In genomic region chr14:39025250-39025809, GRCh38 we compare ENCODE assay signal across 17 cellular contexts.
DNase-seq lines count a peak whose midpoint lies in the region; ATAC-seq, FAIRE-seq and TF ChIP-seq lines count a peak whose summit lies in the region.
"Had no signal": no experiment of that assay in that cellular context is flagged by ENCODE, and none has a peak within 500 bp of the region (broad histone marks: within the 10 kb centered on the region; RNA-seq: fewer than 3 reads in every experiment).

No MANE protein-coding gene starts in this region.

- no TSS peak for BruUV-seq in HepG2 (replicated peaks; lab: Mats Ljungman, UMichigan)

- H3K27me3 Mint-ChIP-seq in activated T-helper 1 cell treated with anti-CD3 and anti-CD28 coated beads, Interleukin-12 subunit alpha, Interleukin-12 subunit beta, Interleukin-2, Interleukin-4 antibody, amounts not matched to agents 30 ng/mL and 10 ng/mL and 1 ng/mL, durations not matched to agents 14 hours and 24 hours and 36 hours (ENCODE audit: insufficient read depth), result no peaks in the 10 kb centered on the region
- H3K27me3 Mint-ChIP-seq: CD4-positive, alpha-beta memory T cell had no signal

- WGBS in HepG2 (ENCODE audit: low lambda C conversion rate), result 4% methylated on average over 3 of the region's 3 CpGs

- FAIRE-seq in HepG2 (lab: Jason Lieb, UNC), result no peak
- FAIRE-seq: GM12892 had no signal

- H3K27me3 ChIP-seq in HepG2 (ENCODE audit: control insufficient read depth in 1 of 2, insufficient read depth in 2 of 2, low read length in 2 of 2) (no peaks in the 10 kb centered on the region), H7 (ENCODE audit: control insufficient read depth, insufficient read depth, low read length) (no peaks in the 10 kb centered on the region)

- H3K9ac ChIP-seq in HepG2 (ENCODE audit: insufficient read depth, low read depth, low read length), result peak overlapping the region; percentile 39
- H3K9ac ChIP-seq: SK-N-SH had no signal

- H3K9me3 ChIP-seq in HepG2 (ENCODE audit: low read length), result no peaks in the 10 kb centered on the region
- H3K9me3 ChIP-seq: SK-N-SH had no signal

- intact Hi-C loops in HepG2 (cut with micrococcal nuclease; ENCODE audit: unreplicated experiment), result loop anchor here (1.0 to 10.0 kb wide), 3 partner anchors 8 to 209 kb away; partner anchors contain the start of genes MIA2 and PNN
- intact Hi-C loops in activated T-helper 1 cell treated with anti-CD3 and anti-CD28 coated beads, Interleukin-12 subunit alpha, Interleukin-12 subunit beta, Interleukin-2, Interleukin-4 antibody, amounts not matched to agents 30 ng/mL and 10 ng/mL and 1 ng/mL, durations not matched to agents 14 hours and 24 hours and 36 hours (cut with micrococcal nuclease), result no loop called here

- POLR2A ChIA-PET in HepG2 (lab: Yijun Ruan, JAX), result interaction anchor here (0.9 to 3.8 kb wide), 12 partner anchors 9 to 1828 kb away, joined by 3 to 91 read pairs (median 4); partner anchors contain the start of genes GEMIN2, MIPOL1, PNN and SEC23A

- H3K4me1 ChIP-seq in HepG2 (ENCODE audit: insufficient read depth, low read length), result peaks cover 48% of the 10 kb centered on the region

- no peak overlapping the region for H3K27ac Mint-ChIP-seq in activated T-helper 1 cell treated with anti-CD3 and anti-CD28 coated beads, Interleukin-12 subunit alpha, Interleukin-12 subunit beta, Interleukin-2, Interleukin-4 antibody, amounts not matched to agents 30 ng/mL and 10 ng/mL and 1 ng/mL, durations not matched to agents 14 hours and 24 hours and 36 hours

- no peaks in the 10 kb centered on the region for H3K9me3 Mint-ChIP-seq in activated T-helper 1 cell treated with anti-CD3 and anti-CD28 coated beads, Interleukin-12 subunit alpha, Interleukin-12 subunit beta, Interleukin-2, Interleukin-4 antibody, amounts not matched to agents 30 ng/mL and 10 ng/mL and 1 ng/mL, durations not matched to agents 14 hours and 24 hours and 36 hours

- DNase-seq in DMS 273 (lab: John Stamatoyannopoulos, UW; ENCODE audit: unreplicated experiment), result peak; percentile 20
- no peak for DNase-seq in DMS 273 treated with DMSO at 0.1 percent for 48 hours (lab: John Stamatoyannopoulos, UW)
- peak; percentile 22 for DNase-seq in NCI-H69 (lab: John Stamatoyannopoulos, UW)
- DNase-seq in HepG2 (ENCODE audit: low spot score), result peak; percentile 59
- no peak for DNase-seq in SKM-1 treated with dmso at 0.1 percent for 144 hours (lab: John Stamatoyannopoulos, UW; ENCODE audit: unreplicated experiment)
- DNase-seq in activated T-helper 1 cell treated with anti-CD3 and anti-CD28 coated beads, Interleukin-12 subunit alpha, Interleukin-12 subunit beta, Interleukin-2, Interleukin-4 antibody, amounts not matched to agents 30 ng/mL and 10 ng/mL and 1 ng/mL, durations not matched to agents 14 hours and 24 hours and 36 hours (ENCODE audit: low spot score), result no peak
- no peak for DNase-seq in H7
- DNase-seq: 8988T; CD4-positive, alpha-beta memory T cell; GOT3; NCI-H1048; NCI-H187; Right ventricle myocardium superior; SK-N-SH had no signal

- H2AFZ ChIP-seq in HepG2 (ENCODE audit: low read length), result no peak overlapping the region

- TF ChIP-seq EP300 in HepG2 (IDR thresholded peaks at IDR 0.05; ENCODE audit: low read depth in 2 of 2, low read length in 2 of 2) (no peak), HepG2 (CRISPR knock-in tag; IDR thresholded peaks at IDR 0.05; ENCODE audit: borderline replicate concordance) (no peak)

- no peaks in the 10 kb centered on the region for H4K20me1 ChIP-seq in HepG2 (ENCODE audit: insufficient read depth, low read length)

- H3K4me3 Mint-ChIP-seq in activated T-helper 1 cell treated with anti-CD3 and anti-CD28 coated beads, Interleukin-12 subunit alpha, Interleukin-12 subunit beta, Interleukin-2, Interleukin-4 antibody, amounts not matched to agents 30 ng/mL and 10 ng/mL and 1 ng/mL, durations not matched to agents 14 hours and 24 hours and 36 hours, result no peak overlapping the region
- H3K4me3 Mint-ChIP-seq: CD4-positive, alpha-beta memory T cell had no signal

- H3K27ac ChIP-seq in 22Rv1, result peak overlapping the region; percentile 96
- peak overlapping the region; percentile 74 for H3K27ac ChIP-seq in HepG2 (ENCODE audit: extremely low read length, insufficient read depth, low read length)

- H3K79me2 ChIP-seq in HepG2 (ENCODE audit: insufficient read depth, low read length), result no peaks in the 10 kb centered on the region

- H3K4me3 ChIP-seq in HepG2 (replicated peaks in 1 of 3; ENCODE audit: insufficient read depth in 1 of 3, low read depth in 2 of 3, low read length in 3 of 3) (peak overlapping the region in 1 of 3 experiments; percentile 1; a peak in 1 of 6 replicates), H7 (ENCODE audit: insufficient read depth, low read depth, low read length) (no peak overlapping the region)

- TF ChIP-seq CTCF in 22Rv1 (IDR thresholded peaks at IDR 0.05) (no peak), HepG2 (CRISPR knock-in tag; IDR thresholded peaks at IDR 0.05) (no peak)

- peak; percentile 26 for ATAC-seq in HepG2
- ATAC-seq: Panc1 had no signal

- H3K4me1 Mint-ChIP-seq in activated T-helper 1 cell treated with anti-CD3 and anti-CD28 coated beads, Interleukin-12 subunit alpha, Interleukin-12 subunit beta, Interleukin-2, Interleukin-4 antibody, amounts not matched to agents 30 ng/mL and 10 ng/mL and 1 ng/mL, durations not matched to agents 14 hours and 24 hours and 36 hours (ENCODE audit: low read depth), result peaks cover 9% of the 10 kb centered on the region

- in situ Hi-C loops in HepG2 (cut with HindIII; ENCODE audit: extremely low pct_ligation_motif_present, low pct_unique_long_range_greater_than_20kb), result no loop called here

- TF ChIP-seq POLR2A in HepG2 (IDR thresholded peaks at IDR 0.05; ENCODE audit: insufficient read depth in 1 of 2, low read depth in 2 of 2, low read length in 2 of 2), result peak in 1 of 2 experiments; percentile 38; a peak in 1 of 4 replicates

- H3K36me3 ChIP-seq in HepG2 (replicated peaks in 1 of 2; ENCODE audit: control insufficient read depth in 1 of 2, insufficient read depth in 2 of 2, low read length in 2 of 2), result peaks cover 7 to 10% of the 10 kb centered on the region in 2 experiments; a peak in 4 of 5 replicates
- no peaks in the 10 kb centered on the region; the same call in none of the 2 replicates for H3K36me3 ChIP-seq in H7 (replicated peaks; ENCODE audit: control insufficient read depth, insufficient read depth, low read length)

- TF ChIP-seq RAD21 in HepG2 (CRISPR knock-in tag; IDR thresholded peaks at IDR 0.05), result no peak

- CTCF ChIA-PET in HepG2 (lab: Yijun Ruan, JAX; ENCODE audit: low intra/inter-chr PET ratio, low total read pairs), result no interaction called here

- H3K36me3 Mint-ChIP-seq in activated T-helper 1 cell treated with anti-CD3 and anti-CD28 coated beads, Interleukin-12 subunit alpha, Interleukin-12 subunit beta, Interleukin-2, Interleukin-4 antibody, amounts not matched to agents 30 ng/mL and 10 ng/mL and 1 ng/mL, durations not matched to agents 14 hours and 24 hours and 36 hours (ENCODE audit: low read depth), result peaks cover 12% of the 10 kb centered on the region

- peak overlapping the region; percentile 70 for H3K4me2 ChIP-seq in HepG2 (ENCODE audit: low read depth, low read length)
- H3K4me2 ChIP-seq: SK-N-SH had no signal

TF ChIP-seq in HepG2, 621 proteins besides CTCF, POLR2A, EP300 and RAD21 (continues in another document):
- TF ChIP-seq, protein P1, sequence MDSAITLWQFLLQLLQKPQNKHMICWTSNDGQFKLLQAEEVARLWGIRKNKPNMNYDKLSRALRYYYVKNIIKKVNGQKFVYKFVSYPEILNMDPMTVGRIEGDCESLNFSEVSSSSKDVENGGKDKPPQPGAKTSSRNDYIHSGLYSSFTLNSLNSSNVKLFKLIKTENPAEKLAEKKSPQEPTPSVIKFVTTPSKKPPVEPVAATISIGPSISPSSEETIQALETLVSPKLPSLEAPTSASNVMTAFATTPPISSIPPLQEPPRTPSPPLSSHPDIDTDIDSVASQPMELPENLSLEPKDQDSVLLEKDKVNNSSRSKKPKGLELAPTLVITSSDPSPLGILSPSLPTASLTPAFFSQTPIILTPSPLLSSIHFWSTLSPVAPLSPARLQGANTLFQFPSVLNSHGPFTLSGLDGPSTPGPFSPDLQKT (CRISPR knock-in tag; IDR thresholded peaks at IDR 0.05; ENCODE audit: borderline replicate concordance), result no peak
- no peak for TF ChIP-seq ZBTB42 (CRISPR knock-in tag; IDR thresholded peaks at IDR 0.05)
- no peak for TF ChIP-seq ZNF614 (CRISPR knock-in tag; IDR thresholded peaks at IDR 0.05; ENCODE audit: borderline replicate concordance)
- no peak for TF ChIP-seq HNRNPL (IDR thresholded peaks at IDR 0.05; ENCODE audit: low read depth, low read length)
- TF ChIP-seq, protein P2, sequence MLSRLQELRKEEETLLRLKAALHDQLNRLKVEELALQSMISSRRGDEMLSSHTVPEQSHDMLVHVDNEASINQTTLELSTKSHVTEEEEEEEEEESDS (CRISPR knock-in tag; IDR thresholded peaks at IDR 0.05; ENCODE audit: borderline replicate concordance), result no peak; the same call in 1 of the 2 replicates
- TF ChIP-seq RARA (CRISPR knock-in tag; IDR thresholded peaks at IDR 0.05), result no peak
- no peak for TF ChIP-seq KLF12 (CRISPR knock-in tag; IDR thresholded peaks at IDR 0.05; ENCODE audit: borderline replicate concordance)
- TF ChIP-seq HDAC2 (CRISPR knock-in tag; IDR thresholded peaks at IDR 0.05), result no peak
- TF ChIP-seq, protein P3, sequence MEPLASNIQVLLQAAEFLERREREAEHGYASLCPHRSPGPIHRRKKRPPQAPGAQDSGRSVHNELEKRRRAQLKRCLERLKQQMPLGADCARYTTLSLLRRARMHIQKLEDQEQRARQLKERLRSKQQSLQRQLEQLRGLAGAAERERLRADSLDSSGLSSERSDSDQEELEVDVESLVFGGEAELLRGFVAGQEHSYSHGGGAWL (CRISPR knock-in tag; IDR thresholded peaks at IDR 0.05), result no peak
- TF ChIP-seq NR2F2 (IDR thresholded peaks at IDR 0.05; ENCODE audit: borderline replicate concordance, low read depth), result no peak
- TF ChIP-seq ZNF713 (CRISPR knock-in tag; IDR thresholded peaks at IDR 0.05), result no peak

Comparison
In these comparisons a context has a peak if more than half of its experiments do, and no peak if none do; other contexts are left out.
1. DNase-seq: peak in DMS 273 (single experiment), NCI-H69 (single experiment) and HepG2 (single experiment); none in DMS 273 treated with DMSO at 0.1 percent for 48 hours (single experiment), SKM-1 treated with dmso at 0.1 percent for 144 hours (single experiment), activated T-helper 1 cell treated with anti-CD3 and anti-CD28 coated beads, Interleukin-12 subunit alpha, Interleukin-12 subunit beta, Interleukin-2, Interleukin-4 antibody, amounts not matched to agents 30 ng/mL and 10 ng/mL and 1 ng/mL, durations not matched to agents 14 hours and 24 hours and 36 hours (single experiment) and H7 (single experiment).